38 cellular contexts compared by ENCODE assay signal in genomic region chr14:95838862-95839261, GRCh38. TPM values are rescaled to one million over a fixed set of nuclear protein-coding genes. Genes with fewer than 3 reads are reported as not detected.
"Had no signal": no experiment of that assay in that cellular context is flagged by ENCODE, and none has a peak within 500 bp of the region (broad histone marks: within the 10 kb centered on the region; RNA-seq: fewer than 3 reads in every experiment).

No MANE protein-coding gene starts in this region.

- H3K4me1 Mint-ChIP-seq: activated CD8-positive, alpha-beta memory T cell treated with anti-CD3 and anti-CD28 coated beads, Interleukin-2, amount 10 ng/mL, durations not matched to agents 7 days and 5 days; activated naive CD4-positive, alpha-beta T cell treated with anti-CD3 and anti-CD28 coated beads, Interleukin-2, amount 50 U/mL, for 24 hours; activated naive CD8-positive, alpha-beta T cell treated with anti-CD3 and anti-CD28 coated beads, Interleukin-2, amount 10 ng/mL, durations not matched to agents 7 days and 5 days; central memory CD8-positive, alpha-beta T cell had no signal

- DNase-seq: activated CD4-positive, alpha-beta memory T cell treated with anti-CD3 and anti-CD28 coated beads, Interleukin-2, amount 10 ng/mL, durations not matched to agents 7 days and 5 days; activated CD4-positive, alpha-beta T cell treated with anti-CD3 and anti-CD28 coated beads for 1 hour; activated CD4-positive, alpha-beta T cell treated with anti-CD3 and anti-CD28 coated beads for 36 hours; activated CD4-positive, alpha-beta T cell treated with anti-CD3 and anti-CD28 coated beads for 48 hours; activated CD4-positive, alpha-beta T cell treated with anti-CD3 and anti-CD28 coated beads, Interleukin-2, amount 10 ng/mL, durations not matched to agents 7 days and 5 days; activated CD4-positive, alpha-beta T cell treated with anti-CD3 and anti-CD28 coated beads, Interleukin-2, amount 50 U/mL, for 48 hours; activated CD4-positive, CD25-positive, alpha-beta regulatory T cell; activated CD8-positive, alpha-beta memory T cell treated with anti-CD3 and anti-CD28 coated beads for 24 hours; activated CD8-positive, alpha-beta memory T cell treated with anti-CD3 and anti-CD28 coated beads, Interleukin-2, amount 10 ng/mL, durations not matched to agents 7 days and 5 days; activated CD8-positive, alpha-beta memory T cell treated with anti-CD3 and anti-CD28 coated beads, Interleukin-2, amount 50 U/mL, for 48 hours; activated CD8-positive, alpha-beta T cell treated with anti-CD3 and anti-CD28 coated beads, Interleukin-2, amount 10 ng/mL, durations not matched to agents 7 days and 5 days; activated effector memory CD4-positive, alpha-beta T cell treated with Interleukin-2 at 50 U/mL for 16 hours; activated gamma-delta T cell; activated naive CD4-positive, alpha-beta T cell treated with Interleukin-2 at 50 U/mL for 16 hours; activated naive CD8-positive, alpha-beta T cell treated with anti-CD3 and anti-CD28 coated beads, Interleukin-2, amount 10 ng/mL, durations not matched to agents 7 days and 5 days; activated naive CD8-positive, alpha-beta T cell treated with anti-CD3 and anti-CD28 coated beads, Interleukin-2, amount 50 U/mL, for 24 hours; activated T-cell treated with anti-CD3 and anti-CD28 coated beads, Interleukin-2, amount 50 U/mL, for 24 hours; activated T-cell treated with anti-CD3 and anti-CD28 coated beads, Interleukin-2, amount 50 U/mL, for 48 hours; amygdala; anterior cingulate cortex; caudate nucleus; cerebellar nuclear complex; SW 1271; T-helper 1 cell; T-helper 2 cell; T-helper 9 cell; WERI-Rb-1 had no signal

- H3K36me3 ChIP-seq: ascending aorta, cardiac muscle cell, WERI-Rb-1 had no signal

- H3K36me3 Mint-ChIP-seq: activated CD8-positive, alpha-beta memory T cell treated with anti-CD3 and anti-CD28 coated beads, Interleukin-2, amount 10 ng/mL, durations not matched to agents 7 days and 5 days; activated naive CD4-positive, alpha-beta T cell treated with anti-CD3 and anti-CD28 coated beads, Interleukin-2, amount 50 U/mL, for 24 hours; activated naive CD8-positive, alpha-beta T cell; activated naive CD8-positive, alpha-beta T cell treated with anti-CD3 and anti-CD28 coated beads, Interleukin-2, amount 10 ng/mL, durations not matched to agents 7 days and 5 days; brain; WTC11 had no signal

- H3K4me1 ChIP-seq: ascending aorta had no signal

- H3K27me3 Mint-ChIP-seq: activated CD4-positive, alpha-beta memory T cell treated with anti-CD3 and anti-CD28 coated beads, Interleukin-2, amount 10 ng/mL, durations not matched to agents 7 days and 5 days; activated CD4-positive, alpha-beta T cell treated with anti-CD3 and anti-CD28 coated beads, Interleukin-2, amount 10 ng/mL, durations not matched to agents 7 days and 5 days; activated CD8-positive, alpha-beta memory T cell treated with anti-CD3 and anti-CD28 coated beads, Interleukin-2, amount 10 ng/mL, durations not matched to agents 7 days and 5 days; activated naive CD8-positive, alpha-beta T cell treated with anti-CD3 and anti-CD28 coated beads, Interleukin-2, amount 10 ng/mL, durations not matched to agents 7 days and 5 days had no signal

- H3K27ac ChIP-seq: ascending aorta, cardiac muscle cell, WERI-Rb-1 had no signal

- H3K9me3 ChIP-seq: ascending aorta had no signal

- H3K9me3 Mint-ChIP-seq: activated CD4-positive, alpha-beta T cell treated with anti-CD3 and anti-CD28 coated beads, Interleukin-2, amount 10 ng/mL, durations not matched to agents 7 days and 5 days; activated naive CD4-positive, alpha-beta T cell treated with anti-CD3 and anti-CD28 coated beads, Interleukin-2, amount 50 U/mL, for 24 hours; activated naive CD8-positive, alpha-beta T cell treated with anti-CD3 and anti-CD28 coated beads, Interleukin-2, amount 10 ng/mL, durations not matched to agents 7 days and 5 days; activated naive CD8-positive, alpha-beta T cell treated with anti-CD3 and anti-CD28 coated beads, Interleukin-2, amount 50 U/mL, for 24 hours; activated T-cell treated with anti-CD3 and anti-CD28 coated beads, Interleukin-2, amount 50 U/mL, for 24 hours; activated T-helper 2 cell treated with anti-CD3 and anti-CD28 coated beads, Interferon-gamma antibody, Interleukin-2, Interleukin-4, amounts not matched to agents 10 μg/mL and 5 μg/mL and 100 μg/mL, durations not matched to agents 14 hours and 24 hours and 36 hours; brain; WTC11 had no signal

- H3K27ac Mint-ChIP-seq: activated CD4-positive, alpha-beta memory T cell treated with anti-CD3 and anti-CD28 coated beads, Interleukin-2, amount 10 ng/mL, durations not matched to agents 7 days and 5 days; activated CD4-positive, alpha-beta T cell treated with anti-CD3 and anti-CD28 coated beads for 36 hours; activated CD4-positive, alpha-beta T cell treated with anti-CD3 and anti-CD28 coated beads, Interleukin-2, amount 10 ng/mL, durations not matched to agents 7 days and 5 days; activated CD8-positive, alpha-beta memory T cell treated with anti-CD3 and anti-CD28 coated beads, Interleukin-2, amount 10 ng/mL, durations not matched to agents 7 days and 5 days; activated CD8-positive, alpha-beta T cell treated with anti-CD3 and anti-CD28 coated beads, Interleukin-2, amount 10 ng/mL, durations not matched to agents 7 days and 5 days; activated naive CD4-positive, alpha-beta T cell treated with anti-CD3 and anti-CD28 coated beads, Interleukin-2, amount 50 U/mL, for 24 hours; activated naive CD8-positive, alpha-beta T cell; activated naive CD8-positive, alpha-beta T cell treated with anti-CD3 and anti-CD28 coated beads, Interleukin-2, amount 10 ng/mL, durations not matched to agents 7 days and 5 days; activated naive CD8-positive, alpha-beta T cell treated with anti-CD3 and anti-CD28 coated beads, Interleukin-2, amount 50 U/mL, for 24 hours; activated T-cell treated with anti-CD3 and anti-CD28 coated beads, Interleukin-2, amount 50 U/mL, for 24 hours; activated T-helper 2 cell treated with anti-CD3 and anti-CD28 coated beads, Interferon-gamma antibody, Interleukin-2, Interleukin-4, amounts not matched to agents 10 μg/mL and 5 μg/mL and 100 μg/mL, durations not matched to agents 14 hours and 24 hours and 36 hours; brain; T-helper 1 cell treated with Interleukin-12 subunit alpha and Interleukin-12 subunit beta and Interleukin-4 antibody, amounts not matched to agents 30 μg/mL and 1 μg/mL, for 36 hours; T-helper 2 cell treated with Interferon-gamma antibody and Interleukin-4, amounts not matched to agents 5 μg/mL and 100 μg/mL, for 36 hours; WTC11 had no signal

- H3K4me3 ChIP-seq: ascending aorta, cardiac muscle cell had no signal

- H3K27me3 ChIP-seq: ascending aorta, cardiac muscle cell had no signal

- H3K4me3 Mint-ChIP-seq: activated CD4-positive, alpha-beta memory T cell treated with anti-CD3 and anti-CD28 coated beads, Interleukin-2, amount 10 ng/mL, durations not matched to agents 7 days and 5 days; activated CD4-positive, alpha-beta T cell treated with anti-CD3 and anti-CD28 coated beads for 36 hours; activated CD4-positive, alpha-beta T cell treated with anti-CD3 and anti-CD28 coated beads, Interleukin-2, amount 10 ng/mL, durations not matched to agents 7 days and 5 days; activated CD8-positive, alpha-beta memory T cell treated with anti-CD3 and anti-CD28 coated beads, Interleukin-2, amount 10 ng/mL, durations not matched to agents 7 days and 5 days; activated CD8-positive, alpha-beta T cell treated with anti-CD3 and anti-CD28 coated beads, Interleukin-2, amount 10 ng/mL, durations not matched to agents 7 days and 5 days; activated naive CD4-positive, alpha-beta T cell treated with anti-CD3 and anti-CD28 coated beads, Interleukin-2, amount 50 U/mL, for 24 hours; activated naive CD8-positive, alpha-beta T cell; activated naive CD8-positive, alpha-beta T cell treated with anti-CD3 and anti-CD28 coated beads, Interleukin-2, amount 10 ng/mL, durations not matched to agents 7 days and 5 days; activated naive CD8-positive, alpha-beta T cell treated with anti-CD3 and anti-CD28 coated beads, Interleukin-2, amount 50 U/mL, for 24 hours; activated T-cell treated with anti-CD3 and anti-CD28 coated beads, Interleukin-2, amount 50 U/mL, for 24 hours; brain; central memory CD8-positive, alpha-beta T cell; T-helper 1 cell treated with Interleukin-12 subunit alpha and Interleukin-12 subunit beta and Interleukin-4 antibody, amounts not matched to agents 30 μg/mL and 1 μg/mL, for 36 hours; T-helper 2 cell treated with Interferon-gamma antibody and Interleukin-4, amounts not matched to agents 5 μg/mL and 100 μg/mL, for 36 hours; WTC11 had no signal

RNA-seq across cellular contexts. Expression of gene TUNAR, which starts 37.8 kb away (rescaled TPM):
- total RNA-seq: activated CD4-positive, alpha-beta memory T cell treated with anti-CD3 and anti-CD28 coated beads, Interleukin-2, amount 10 ng/mL, durations not matched to agents 7 days and 5 days; activated CD4-positive, alpha-beta T cell treated with anti-CD3 and anti-CD28 coated beads for 36 hours; activated CD4-positive, alpha-beta T cell treated with anti-CD3 and anti-CD28 coated beads, Interleukin-2, amount 10 ng/mL, durations not matched to agents 7 days and 5 days; activated CD8-positive, alpha-beta memory T cell treated with anti-CD3 and anti-CD28 coated beads, Interleukin-2, amount 10 ng/mL, durations not matched to agents 7 days and 5 days; activated CD8-positive, alpha-beta T cell treated with anti-CD3 and anti-CD28 coated beads, Interleukin-2, amount 10 ng/mL, durations not matched to agents 7 days and 5 days; activated naive CD8-positive, alpha-beta T cell treated with anti-CD3 and anti-CD28 coated beads, Interleukin-2, amount 10 ng/mL, durations not matched to agents 7 days and 5 days; activated T-helper 2 cell treated with anti-CD3 and anti-CD28 coated beads, Interferon-gamma antibody, Interleukin-2, Interleukin-4, amounts not matched to agents 10 μg/mL and 5 μg/mL and 100 μg/mL, durations not matched to agents 14 hours and 24 hours and 36 hours; ascending aorta; bronchial epithelial cell had no signal
